Comparison of ENCODE assay signal across 20 cellular contexts in genomic region chr20:44405246-44405645, GRCh38. TPM values are rescaled to one million over a fixed set of nuclear protein-coding genes. Genes with fewer than 3 reads are reported as not detected.
DNase-seq lines count a peak whose midpoint lies in the region; ATAC-seq and TF ChIP-seq lines count a peak whose summit lies in the region.
"Had no signal": no experiment of that assay in that cellular context is flagged by ENCODE, and none has a peak within 500 bp of the region (broad histone marks: within the 10 kb centered on the region; RNA-seq: fewer than 3 reads in every experiment).

No MANE protein-coding gene starts in this region.

- no peak overlapping the region for H3K4me3 ChIP-seq in foreskin fibroblast (ENCODE audit: low read depth in 1 of 2, low read length in 2 of 2)
- H3K4me3 ChIP-seq: BLaER1, PC-9 had no signal

- no peak for ATAC-seq in stimulated activated naive CD8-positive, alpha-beta T cell treated with anti-CD3 and anti-CD28 coated beads, Interleukin-15, Interleukin-2, amounts not matched to agents 100 U/mL and 50 U/mL, for 24 hours

- DNase-seq in AG08395 (ENCODE audit: low spot score) (peak; percentile 28), AG20443 (ENCODE audit: low spot score) (peak; percentile 36), M059J (ENCODE audit: low read depth) (peak; percentile 42), foreskin fibroblast (peak; percentile 4 to 20), NCI-H774 (lab: John Stamatoyannopoulos, UW) (no peak), putamen (ENCODE audit: low spot score) (no peak)
- DNase-seq in stimulated activated naive CD8-positive, alpha-beta T cell treated with anti-CD3 and anti-CD28 coated beads, Interleukin-15, Interleukin-2, amounts not matched to agents 100 U/mL and 50 U/mL, for 24 hours: no peak
- DNase-seq: ACHN; CD8-positive, alpha-beta memory T cell; GF-D8; MM.1S; NCI-H187; NCI-H2171; NCI-H446 treated with DMSO at 0.1 percent for 48 hours; NCI-H748 treated with DMSO at 0.1 percent for 48 hours; PC-9; Right ventricle myocardium superior had no signal

- no peak for TF ChIP-seq CTCF in foreskin fibroblast (IDR thresholded peaks at IDR 0.05; ENCODE audit: low read depth, low read length)

RNA-seq across cellular contexts. Expression of gene HNF4A, which starts 49.7 kb away (rescaled TPM):
- total RNA-seq in M059J (2014; rRNA removed; shearing (Covaris generic)): not detected in 2 replicates
- total RNA-seq: CD8-positive, alpha-beta memory T cell; Daoy; Right ventricle myocardium superior; T-helper 1 cell treated with Interleukin-12 subunit alpha and Interleukin-12 subunit beta and Interleukin-4 antibody, amounts not matched to agents 30 ng/mL and 1 ng/mL, for 36 hours had no signal

Comparison
In these comparisons a context has a peak if more than half of its experiments do, and no peak if none do; other contexts are left out.
1. DNase-seq: peak in AG08395 (single experiment), AG20443 (single experiment), M059J (single experiment) and foreskin fibroblast (2 of 2); none in NCI-H774 (single experiment), stimulated activated naive CD8-positive, alpha-beta T cell treated with anti-CD3 and anti-CD28 coated beads, Interleukin-15, Interleukin-2, amounts not matched to agents 100 U/mL and 50 U/mL, for 24 hours (single experiment) and putamen (single experiment).